28 cellular contexts compared by ENCODE assay signal in genomic region chr12:43158126-43158525, GRCh38.
"Had no signal": no experiment of that assay in that cellular context is flagged by ENCODE, and none has a peak within 500 bp of the region (broad histone marks: within the 10 kb centered on the region; RNA-seq: fewer than 3 reads in every experiment).

No MANE protein-coding gene starts in this region.

- H3K36me3 ChIP-seq: adrenal gland, Peyer's patch had no signal

- H3K4me1 ChIP-seq: adrenal gland, body of pancreas, Peyer's patch had no signal

- H3K9me3 ChIP-seq: adrenal gland, body of pancreas, Peyer's patch had no signal

- DNase-seq: activated CD4-positive, alpha-beta T cell treated with anti-CD3 and anti-CD28 coated beads, Interleukin-2, amount 10 ng/mL, durations not matched to agents 24 days and 14 days; activated CD4-positive, alpha-beta T cell treated with anti-CD3 and anti-CD28 coated beads, Interleukin-2, amount 50 U/mL, for 48 hours; activated CD8-positive, alpha-beta T cell treated with anti-CD3 and anti-CD28 coated beads, Interleukin-2, amount 10 ng/mL, durations not matched to agents 7 days and 5 days; activated gamma-delta T cell treated with Interleukin-2 at 50 U/mL for 16 hours; activated naive CD4-positive, alpha-beta T cell treated with anti-CD3 and anti-CD28 coated beads for 36 hours; activated T-cell treated with anti-CD3 and anti-CD28 coated beads, Interleukin-2, amount 50 U/mL, for 24 hours; adrenal gland; body of pancreas; Karpas-422; KBM-7; NCI-H1105; NCI-H1417 treated with DMSO at 0.1 percent for 48 hours; NCI-H187 treated with DMSO at 0.1 percent for 48 hours; NCI-H2081; NCI-H2171 treated with DMSO at 0.1 percent for 48 hours; NCI-H2227 treated with DMSO at 0.1 percent for 48 hours; NCI-H446 treated with DMSO at 0.1 percent for 48 hours; NCI-H524; PC-3; Peyer's patch; Right ventricle myocardium superior; RPMI8226; SW 1271; T-helper 1 cell; T-helper 2 cell; T-helper 9 cell had no signal

- H3K4me3 ChIP-seq: adrenal gland, body of pancreas, Peyer's patch had no signal

- ATAC-seq: activated CD8-positive, alpha-beta T cell treated with anti-CD3 and anti-CD28 coated beads, Interleukin-2, amount 10 ng/mL, durations not matched to agents 7 days and 5 days; activated naive CD4-positive, alpha-beta T cell treated with anti-CD3 and anti-CD28 coated beads, Interleukin-2, amount 50 U/mL, for 72 hours; body of pancreas; PC-3 had no signal

- H3K27me3 ChIP-seq: adrenal gland, body of pancreas, Peyer's patch had no signal

- FAIRE-seq: astrocyte had no signal

- H3K27ac ChIP-seq: adrenal gland, body of pancreas, Peyer's patch had no signal
